Comparison of ENCODE assay signal across 9 cellular contexts in the genomic region with DNA sequence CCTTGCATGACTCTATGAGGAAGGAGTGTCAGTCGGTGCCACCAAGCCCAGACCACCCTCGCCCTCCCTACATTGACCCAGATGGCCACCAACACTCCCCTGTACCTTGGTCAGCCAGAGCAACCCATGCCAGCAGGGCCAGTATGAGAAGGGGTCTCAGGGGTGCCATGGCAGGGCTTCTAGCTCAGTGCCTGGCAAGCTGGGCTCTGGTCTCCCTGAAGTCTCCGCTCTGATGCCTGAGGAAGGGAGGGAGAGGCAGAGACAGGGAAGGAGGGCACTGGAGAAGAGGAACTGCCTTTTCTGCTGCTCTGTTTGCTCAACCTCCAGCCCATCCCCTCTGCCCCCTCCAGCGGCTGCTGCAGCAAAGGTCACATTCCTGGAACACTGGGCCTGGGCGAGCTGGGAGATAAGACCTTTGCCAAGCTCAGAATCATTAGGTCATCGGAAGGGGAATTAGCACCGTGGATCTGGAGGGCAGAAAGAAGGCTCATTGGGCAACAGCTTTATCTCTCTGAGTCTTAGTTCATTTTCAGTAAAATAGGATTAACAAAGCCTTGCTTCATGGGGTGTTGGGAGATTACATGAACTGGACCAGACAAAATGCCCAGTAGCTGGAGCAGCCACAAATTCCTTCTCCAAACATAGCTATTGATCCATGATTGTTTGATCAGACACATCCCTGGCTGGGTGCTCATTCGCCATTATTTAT. TPM values are rescaled to one million over a fixed set of nuclear protein-coding genes. Genes with fewer than 3 reads are reported as not detected.
DNase-seq lines count a peak whose midpoint lies in the region; ATAC-seq and TF ChIP-seq lines count a peak whose summit lies in the region.
"Had no signal": no experiment of that assay in that cellular context is flagged by ENCODE, and none has a peak within 500 bp of the region (broad histone marks: within the 10 kb centered on the region; RNA-seq: fewer than 3 reads in every experiment).

A gene with protein sequence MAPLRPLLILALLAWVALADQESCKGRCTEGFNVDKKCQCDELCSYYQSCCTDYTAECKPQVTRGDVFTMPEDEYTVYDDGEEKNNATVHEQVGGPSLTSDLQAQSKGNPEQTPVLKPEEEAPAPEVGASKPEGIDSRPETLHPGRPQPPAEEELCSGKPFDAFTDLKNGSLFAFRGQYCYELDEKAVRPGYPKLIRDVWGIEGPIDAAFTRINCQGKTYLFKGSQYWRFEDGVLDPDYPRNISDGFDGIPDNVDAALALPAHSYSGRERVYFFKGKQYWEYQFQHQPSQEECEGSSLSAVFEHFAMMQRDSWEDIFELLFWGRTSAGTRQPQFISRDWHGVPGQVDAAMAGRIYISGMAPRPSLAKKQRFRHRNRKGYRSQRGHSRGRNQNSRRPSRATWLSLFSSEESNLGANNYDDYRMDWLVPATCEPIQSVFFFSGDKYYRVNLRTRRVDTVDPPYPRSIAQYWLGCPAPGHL (minus strand): TSS at position 273 of the 709 bp plus-strand sequence. CDS start 104 bp downstream, at position 169.

- peaks cover 29% of the 10 kb centered on the region for H3K36me3 Mint-ChIP-seq in activated T-cell treated with anti-CD3 and anti-CD28 coated beads, Interleukin-2, amount 50 U/mL, for 24 hours (ENCODE audit: low read depth)
- peaks cover 8% of the 10 kb centered on the region for H3K36me3 Mint-ChIP-seq in neural progenitor cell

- peaks cover 37% of the 10 kb centered on the region for H4K20me1 ChIP-seq in neural progenitor cell (ENCODE audit: low read depth)

- H3K27ac ChIP-seq in esophagus (ENCODE audit: low read depth in 2 of 2, low read length in 1 of 2) (peak within 1 kb of the TSS; percentile 16 to 37), neural progenitor cell (peak within 1 kb of the TSS; percentile 43)
- H3K27ac ChIP-seq: epithelial cell of prostate had no signal

- ATAC-seq in GM18867 (IDR thresholded peaks at IDR 0.05; ENCODE audit: unreplicated experiment) (no peak), HG03520 (IDR thresholded peaks at IDR 0.05; ENCODE audit: unreplicated experiment) (no peak)

- H3K4me1 Mint-ChIP-seq in activated T-cell treated with anti-CD3 and anti-CD28 coated beads, Interleukin-2, amount 50 U/mL, for 24 hours (ENCODE audit: low read depth), result peaks cover 24% of the 10 kb centered on the region
- H3K4me1 Mint-ChIP-seq in neural progenitor cell, result peaks cover 32% of the 10 kb centered on the region

- H3K4me3 Mint-ChIP-seq in activated T-cell treated with anti-CD3 and anti-CD28 coated beads, Interleukin-2, amount 50 U/mL, for 24 hours, result peak within 1 kb of the TSS; percentile 87
- peak within 1 kb of the TSS; percentile 92 for H3K4me3 Mint-ChIP-seq in neural progenitor cell

- no peak within 1 kb of the TSS for H2AFZ ChIP-seq in neural progenitor cell (replicated peaks)

- H3F3A ChIP-seq in neural progenitor cell (ENCODE audit: low read depth), result peaks cover 39% of the 10 kb centered on the region

- DNase-seq in activated T-cell treated with anti-CD3 and anti-CD28 coated beads, Interleukin-2, amount 50 U/mL, for 24 hours, result no peak
- DNase-seq in activated T-cell treated with anti-CD3 and anti-CD28 coated beads for 4 hours, result no peak
- peak; percentile 15 for DNase-seq in SKM-1 (lab: John Stamatoyannopoulos, UW; ENCODE audit: unreplicated experiment)
- peak; percentile 84 for DNase-seq in neural progenitor cell (ENCODE audit: low spot score)
- no peak for DNase-seq in LoVo (ENCODE audit: low spot score)

- peak; percentile 24 for TF ChIP-seq CTCF in neural progenitor cell (IDR thresholded peaks at IDR 0.05)

- H3K27me3 Mint-ChIP-seq in activated T-cell treated with anti-CD3 and anti-CD28 coated beads, Interleukin-2, amount 50 U/mL, for 24 hours, result no peaks in the 10 kb centered on the region
- peaks cover 7% of the 10 kb centered on the region for H3K27me3 Mint-ChIP-seq in neural progenitor cell (ENCODE audit: insufficient read depth, low read depth)

- no peaks in the 10 kb centered on the region for H3K79me2 ChIP-seq in neural progenitor cell (ENCODE audit: low read depth)

- H3K9me3 ChIP-seq in esophagus (ENCODE audit: control insufficient read depth in 2 of 2, insufficient read depth in 1 of 2, low read depth in 1 of 2, low read length in 1 of 2) (no peaks in the 10 kb centered on the region), neural progenitor cell (ENCODE audit: low read depth) (no peaks in the 10 kb centered on the region)

- H3K4me1 ChIP-seq in esophagus (ENCODE audit: control insufficient read depth in 2 of 2, insufficient read depth in 2 of 2, low read length in 1 of 2) (peaks cover 10 to 14% of the 10 kb centered on the region in 2 donors), neural progenitor cell (peaks cover 13% of the 10 kb centered on the region)

- no peaks in the 10 kb centered on the region for H3K9me3 Mint-ChIP-seq in activated T-cell treated with anti-CD3 and anti-CD28 coated beads, Interleukin-2, amount 50 U/mL, for 24 hours
- no peaks in the 10 kb centered on the region for H3K9me3 Mint-ChIP-seq in neural progenitor cell

- 30 to 34% methylated on average over 8 of the region's 8 CpGs for WGBS in esophagus, 2 donors

- H3K4me3 ChIP-seq in esophagus (ENCODE audit: low read depth in 1 of 2, low read length in 2 of 2) (no peak within 1 kb of the TSS), neural progenitor cell (peak within 1 kb of the TSS; percentile 66)

- peak within 1 kb of the TSS; percentile 96 for H3K4me2 ChIP-seq in neural progenitor cell

- no peaks in the 10 kb centered on the region for H3K27me3 ChIP-seq in esophagus (ENCODE audit: control insufficient read depth in 1 of 2, insufficient read depth in 2 of 2, low read length in 2 of 2)
- H3K27me3 ChIP-seq in neural progenitor cell, result peaks cover 34% of the 10 kb centered on the region

- no peak within 1 kb of the TSS for H3K9ac ChIP-seq in neural progenitor cell

- peak within 1 kb of the TSS; percentile 93 for H3K27ac Mint-ChIP-seq in activated T-cell treated with anti-CD3 and anti-CD28 coated beads, Interleukin-2, amount 50 U/mL, for 24 hours
- H3K27ac Mint-ChIP-seq in neural progenitor cell, result peak within 1 kb of the TSS; percentile 76

- H3K36me3 ChIP-seq in esophagus (ENCODE audit: control insufficient read depth in 2 of 2, insufficient read depth in 2 of 2, low read length in 1 of 2), result no peaks in the 10 kb centered on the region
- no peaks in the 10 kb centered on the region for H3K36me3 ChIP-seq in neural progenitor cell

RNA-seq across cellular contexts. Expression of the gene that starts here (rescaled TPM):
- polyA plus RNA-seq in esophagus, result under 1 TPM; 0.22 to 0.51 TPM
- total RNA-seq in neural progenitor cell (ENCODE audit: low replicate concordance), result 0.25 and 1.2 TPM in 2 replicates

Comparison
In these comparisons a context has a peak if more than half of its experiments do, and no peak if none do; other contexts are left out.
1. DNase-seq: peak in SKM-1 (single experiment) and neural progenitor cell (single experiment); none in activated T-cell treated with anti-CD3 and anti-CD28 coated beads, Interleukin-2, amount 50 U/mL, for 24 hours (single experiment), activated T-cell treated with anti-CD3 and anti-CD28 coated beads for 4 hours (single experiment) and LoVo (single experiment).